In genomic region chr19:52991484-52991883, GRCh38 we compare ENCODE assay signal across 14 cellular contexts. TPM values are rescaled to one million over a fixed set of nuclear protein-coding genes. Genes with fewer than 3 reads are reported as not detected.
A peak's percentile ranks its signal among the peaks of the same experiment; 100 is the strongest.
DNase-seq lines count a peak whose midpoint lies in the region; ATAC-seq and TF ChIP-seq lines count a peak whose summit lies in the region.
"Had no signal": no experiment of that assay in that cellular context is flagged by ENCODE, and none has a peak within 500 bp of the region (broad histone marks: within the 10 kb centered on the region; RNA-seq: fewer than 3 reads in every experiment).

No MANE protein-coding gene starts in this region.

- H3K27me3 ChIP-seq in lower lobe of right lung (ENCODE audit: low read depth) = no peaks in the 10 kb centered on the region

- peaks cover 9% of the 10 kb centered on the region for H3K36me3 ChIP-seq in lower lobe of right lung

- no peaks in the 10 kb centered on the region for H3K9me3 ChIP-seq in lower lobe of right lung

- no peak overlapping the region for H3K27ac ChIP-seq in lower lobe of right lung
- H3K27ac ChIP-seq: C4-2B had no signal

- H3K4me3 Mint-ChIP-seq in immature natural killer cell = peak overlapping the region in 4 of 5 donors; percentile 1 to 89 (median 58)
- H3K4me3 Mint-ChIP-seq in CD14-positive monocyte = peak overlapping the region in 1 of 2 donors; percentile 64

- peaks cover 0 to 12% (median 6%) of the 10 kb centered on the region in 6 donors for H3K9me3 Mint-ChIP-seq in immature natural killer cell
- H3K9me3 Mint-ChIP-seq in CD14-positive monocyte = peaks cover 39 to 91% (median 85%) of the 10 kb centered on the region in 7 donors

- H3K36me3 Mint-ChIP-seq in immature natural killer cell = peaks cover 12 to 29% (median 25%) of the 10 kb centered on the region in 3 donors
- H3K36me3 Mint-ChIP-seq in CD14-positive monocyte = peaks cover 19 to 21% of the 10 kb centered on the region in 2 donors
- H3K36me3 Mint-ChIP-seq: WTC11 had no signal

- H3K27ac Mint-ChIP-seq in immature natural killer cell (peak overlapping the region in 1 of 6 donors; percentile 0), CD14-positive monocyte (peak overlapping the region in 1 of 7 donors; percentile 79)
- H3K27ac Mint-ChIP-seq: WTC11 had no signal

- H3K4me1 ChIP-seq in lower lobe of right lung = peaks cover 11% of the 10 kb centered on the region

- DNase-seq in AG09309 (ENCODE audit: low read depth) = peak; percentile 2
- peak; percentile 43 for DNase-seq in HPDE6-E6E7 (ENCODE audit: extremely low spot score)
- DNase-seq in amniotic stem cell (lab: John Stamatoyannopoulos, UW) = peak; percentile 28
- no peak for DNase-seq in immature natural killer cell
- no peak for DNase-seq in CD14-positive monocyte (ENCODE audit: low spot score)
- no peak for DNase-seq in occipital lobe (lab: John Stamatoyannopoulos, UW)
- no peak for DNase-seq in pons (ENCODE audit: low spot score)
- no peak for DNase-seq in lower lobe of right lung
- DNase-seq: activated gamma-delta T cell treated with Interleukin-2 at 50 U/mL for 16 hours, NCI-H1105 had no signal

- TF ChIP-seq CTCF in AG09309 (IDR thresholded peaks at IDR 0.05; ENCODE audit: control insufficient read depth, insufficient read depth, low read depth, low read length, missing control alignments) = no peak
- no peak for TF ChIP-seq CTCF in CD14-positive monocyte (IDR thresholded peaks at IDR 0.05)
- TF ChIP-seq CTCF in lower lobe of right lung (IDR thresholded peaks at IDR 0.05) = no peak

- H3K4me1 Mint-ChIP-seq in immature natural killer cell (peaks cover 25 to 32% of the 10 kb centered on the region in 2 donors), CD14-positive monocyte (peaks cover 38% of the 10 kb centered on the region)

- H3K27me3 Mint-ChIP-seq in immature natural killer cell (ENCODE audit: low read depth in 3 of 3) = peaks cover 0 to 4% (median 3%) of the 10 kb centered on the region in 3 donors
- H3K27me3 Mint-ChIP-seq in CD14-positive monocyte (ENCODE audit: low read depth in 3 of 3) = peaks cover 6 to 13% (median 7%) of the 10 kb centered on the region in 3 donors

- H3K4me3 ChIP-seq in AG09309 (ENCODE audit: control insufficient read depth, low read depth, low read length) (no peak overlapping the region), lower lobe of right lung (no peak overlapping the region)

- no peak for ATAC-seq in lower lobe of right lung
- ATAC-seq: WTC11 had no signal

- intact Hi-C loops in CD14-positive monocyte (cut with micrococcal nuclease) = loop anchor here in 1 of 2 donors (10.0 kb wide), 1 partner anchor 203 kb away; the partner anchor contains the start of gene ZNF665
- intact Hi-C loops in lower lobe of right lung (cut with DNase I) = no loop called here

RNA-seq across cellular contexts. Expression of gene ERVV-1, which starts 22.2 kb away (rescaled TPM):
- polyA plus RNA-seq in immature natural killer cell (not detected), CD14-positive monocyte (not detected)
- total RNA-seq in occipital lobe (not detected), lower lobe of right lung (not detected)
- total RNA-seq: WTC11 had no signal
- polyA plus RNA-seq: esophagus had no signal

RNA-seq across cellular contexts. Expression of gene ZNF816, which starts 28.8 kb away (rescaled TPM):
- 10 to 100 TPM in 1 of 3 donors, 1 to 10 TPM in 2; 9.8 to 21.0 (median 10.0) TPM for polyA plus RNA-seq in immature natural killer cell
- polyA plus RNA-seq in CD14-positive monocyte = 1 to 10 TPM; 2.0 to 4.3 TPM
- total RNA-seq in occipital lobe = 5.8 TPM
- total RNA-seq in lower lobe of right lung = 12.0 TPM

RNA-seq across cellular contexts. Expression of gene ERVV-2, which starts 53.1 kb away (rescaled TPM):
- polyA plus RNA-seq in immature natural killer cell (not detected), CD14-positive monocyte (not detected)
- total RNA-seq in occipital lobe (not detected), lower lobe of right lung (not detected)
- total RNA-seq: mononuclear cell had no signal
- polyA plus RNA-seq: esophagus had no signal

Comparison
In these comparisons a context has a peak if more than half of its experiments do, and no peak if none do; other contexts are left out.
1. DNase-seq: peak in AG09309 (single experiment), HPDE6-E6E7 (single experiment) and amniotic stem cell (single experiment); none in immature natural killer cell (0 of 3), CD14-positive monocyte (single experiment), occipital lobe (single experiment), pons (single experiment) and lower lobe of right lung (single experiment).